34 cellular contexts compared by ENCODE assay signal in genomic region chrX:55142919-55143310, GRCh38. TPM values are rescaled to one million over a fixed set of nuclear protein-coding genes. Genes with fewer than 3 reads are reported as not detected.
A peak's percentile ranks its signal among the peaks of the same experiment; 100 is the strongest.
DNase-seq lines count a peak whose midpoint lies in the region; ATAC-seq and TF ChIP-seq lines count a peak whose summit lies in the region.
"Had no signal": no experiment of that assay in that cellular context is flagged by ENCODE, and none has a peak within 500 bp of the region (broad histone marks: within the 10 kb centered on the region; RNA-seq: fewer than 3 reads in every experiment).

No MANE protein-coding gene starts in this region.

- no peak for TF ChIP-seq CTCF in chondrocyte (IDR thresholded peaks at IDR 0.05)
- TF ChIP-seq CTCF in right lobe of liver (IDR thresholded peaks at IDR 0.05): no peak
- no peak for TF ChIP-seq CTCF in progenitor cell of endocrine pancreas (IDR thresholded peaks at IDR 0.05; ENCODE audit: unreplicated experiment)

- H3K9me3 Mint-ChIP-seq in chondrocyte (ENCODE audit: low read depth) (peaks cover 7% of the 10 kb centered on the region), progenitor cell of endocrine pancreas (ENCODE audit: low read depth) (peaks cover 31% of the 10 kb centered on the region)
- H3K9me3 Mint-ChIP-seq in activated T-cell treated with anti-CD3 and anti-CD28 coated beads, Interleukin-2, amount 50 U/mL, for 4 hours: no peaks in the 10 kb centered on the region
- no peaks in the 10 kb centered on the region for H3K9me3 Mint-ChIP-seq in activated naive CD8-positive, alpha-beta T cell treated with anti-CD3 and anti-CD28 coated beads for 36 hours
- H3K9me3 Mint-ChIP-seq: activated T-helper 17 cell treated with anti-CD3 and anti-CD28 coated beads, Interleukin-2, amount 50 U/mL, for 72 hours; stimulated activated naive CD8-positive, alpha-beta T cell treated with anti-CD3 and anti-CD28 coated beads, Interleukin-15, amount 100 ng/mL, for 72 hours had no signal

- ATAC-seq in right lobe of liver: peak; percentile 32 to 58 (median 50)
- ATAC-seq in activated T-cell treated with anti-CD3 and anti-CD28 coated beads, Interleukin-2, amount 50 U/mL, for 4 hours: no peak
- ATAC-seq in Right ventricle myocardium superior (ENCODE audit: poor library complexity): no peak
- ATAC-seq: activated T-helper 17 cell treated with anti-CD3 and anti-CD28 coated beads, Interleukin-2, amount 50 U/mL, for 72 hours; stimulated activated naive CD8-positive, alpha-beta T cell treated with anti-CD3 and anti-CD28 coated beads, Interleukin-15, amount 100 ng/mL, for 72 hours had no signal

- H3K27me3 ChIP-seq in right lobe of liver: no peaks in the 10 kb centered on the region
- H3K27me3 ChIP-seq: MG63, tibial artery had no signal

- DNase-seq in DMS53 treated with DMSO at 0.1 percent for 48 hours (lab: John Stamatoyannopoulos, UW; ENCODE audit: unreplicated experiment) (peak; percentile 57), chondrocyte (ENCODE audit: low spot score) (no peak), right lobe of liver (no peak), progenitor cell of endocrine pancreas (ENCODE audit: low spot score, unreplicated experiment) (no peak), mucosa of gallbladder (ENCODE audit: low spot score) (no peak), Right ventricle myocardium superior (no peak)
- DNase-seq in activated T-cell treated with anti-CD3 and anti-CD28 coated beads, Interleukin-2, amount 50 U/mL, for 4 hours: no peak
- DNase-seq in activated naive CD8-positive, alpha-beta T cell treated with anti-CD3 and anti-CD28 coated beads for 36 hours: no peak
- DNase-seq: activated CD4-positive, alpha-beta memory T cell treated with anti-CD3 and anti-CD28 coated beads, Interleukin-2, amount 10 ng/mL, durations not matched to agents 7 days and 5 days; activated CD4-positive, CD25-positive, alpha-beta regulatory T cell treated with anti-CD3 and anti-CD28 coated beads, Interleukin-2, amount 50 U/mL, for 72 hours; activated CD8-positive, alpha-beta memory T cell treated with anti-CD3 and anti-CD28 coated beads, Interleukin-2, amount 50 U/mL, for 48 hours; cerebellar nuclear complex; DMS153; GF-D8; glutamatergic neuron; H9; KBM-7; kidney; MG63; NCI-H1436; NCI-H2081 treated with DMSO at 0.1 percent for 48 hours; NCI-H774; nucleus accumbens; stimulated activated CD8-positive, alpha-beta memory T cell treated with anti-CD3 and anti-CD28 coated beads, Interleukin-4, amount 100 ng/mL, for 48 hours; stimulated activated naive CD8-positive, alpha-beta T cell treated with anti-CD3 and anti-CD28 coated beads, Interleukin-15, amount 100 ng/mL, for 72 hours; tibial artery had no signal

- peaks cover 12% of the 10 kb centered on the region for H3K4me1 Mint-ChIP-seq in chondrocyte (ENCODE audit: low read depth)
- peaks cover 22% of the 10 kb centered on the region for H3K4me1 Mint-ChIP-seq in progenitor cell of endocrine pancreas (ENCODE audit: low read depth)
- H3K4me1 Mint-ChIP-seq in activated T-cell treated with anti-CD3 and anti-CD28 coated beads, Interleukin-2, amount 50 U/mL, for 4 hours (ENCODE audit: low read depth): no peaks in the 10 kb centered on the region
- no peaks in the 10 kb centered on the region for H3K4me1 Mint-ChIP-seq in activated naive CD8-positive, alpha-beta T cell treated with anti-CD3 and anti-CD28 coated beads for 36 hours
- H3K4me1 Mint-ChIP-seq: activated CD4-positive, alpha-beta memory T cell treated with anti-CD3 and anti-CD28 coated beads, Interleukin-2, amount 10 ng/mL, durations not matched to agents 7 days and 5 days; activated T-helper 17 cell treated with anti-CD3 and anti-CD28 coated beads, Interleukin-2, amount 50 U/mL, for 72 hours; stimulated activated naive CD8-positive, alpha-beta T cell treated with anti-CD3 and anti-CD28 coated beads, Interleukin-15, amount 100 ng/mL, for 72 hours had no signal

- 46% methylated on average over 6 of the region's 6 CpGs for WGBS in right lobe of liver (ENCODE audit: insufficient coverage, low coverage, low lambda C conversion rate, missing lambda C conversion rate)

- no peaks in the 10 kb centered on the region for H3K27me3 Mint-ChIP-seq in chondrocyte (ENCODE audit: low read depth)
- no peaks in the 10 kb centered on the region for H3K27me3 Mint-ChIP-seq in progenitor cell of endocrine pancreas
- no peaks in the 10 kb centered on the region for H3K27me3 Mint-ChIP-seq in activated T-cell treated with anti-CD3 and anti-CD28 coated beads, Interleukin-2, amount 50 U/mL, for 4 hours (ENCODE audit: low read depth)
- H3K27me3 Mint-ChIP-seq in activated naive CD8-positive, alpha-beta T cell treated with anti-CD3 and anti-CD28 coated beads for 36 hours: no peaks in the 10 kb centered on the region
- H3K27me3 Mint-ChIP-seq: activated CD4-positive, alpha-beta memory T cell treated with anti-CD3 and anti-CD28 coated beads, Interleukin-2, amount 10 ng/mL, durations not matched to agents 7 days and 5 days; activated naive CD8-positive, alpha-beta T cell; activated T-helper 17 cell treated with anti-CD3 and anti-CD28 coated beads, Interleukin-2, amount 50 U/mL, for 72 hours; stimulated activated naive CD8-positive, alpha-beta T cell treated with anti-CD3 and anti-CD28 coated beads, Interleukin-15, amount 100 ng/mL, for 72 hours had no signal

- H3K27ac ChIP-seq in right lobe of liver: peak overlapping the region in 1 of 3 donors; percentile 46
- H3K27ac ChIP-seq: epithelial cell of prostate, RWPE1, skin epidermis, tibial artery had no signal

- H3K36me3 ChIP-seq in right lobe of liver: no peaks in the 10 kb centered on the region
- H3K36me3 ChIP-seq: MG63, tibial artery had no signal

- H3K4me3 Mint-ChIP-seq in chondrocyte (ENCODE audit: unreplicated experiment) (no peak overlapping the region), progenitor cell of endocrine pancreas (ENCODE audit: low read depth) (peak overlapping the region; percentile 39)
- H3K4me3 Mint-ChIP-seq in activated T-cell treated with anti-CD3 and anti-CD28 coated beads, Interleukin-2, amount 50 U/mL, for 4 hours: no peak overlapping the region
- no peak overlapping the region for H3K4me3 Mint-ChIP-seq in activated naive CD8-positive, alpha-beta T cell treated with anti-CD3 and anti-CD28 coated beads for 36 hours
- H3K4me3 Mint-ChIP-seq: activated CD4-positive, alpha-beta memory T cell treated with anti-CD3 and anti-CD28 coated beads, Interleukin-2, amount 10 ng/mL, durations not matched to agents 7 days and 5 days; activated naive CD8-positive, alpha-beta T cell; activated T-helper 17 cell treated with anti-CD3 and anti-CD28 coated beads, Interleukin-2, amount 50 U/mL, for 72 hours; stimulated activated naive CD8-positive, alpha-beta T cell treated with anti-CD3 and anti-CD28 coated beads, Interleukin-15, amount 100 ng/mL, for 72 hours had no signal

- peak overlapping the region; percentile 45 for H3K27ac Mint-ChIP-seq in chondrocyte (ENCODE audit: unreplicated experiment)
- H3K27ac Mint-ChIP-seq in progenitor cell of endocrine pancreas: peak overlapping the region; percentile 92
- H3K27ac Mint-ChIP-seq in activated naive CD8-positive, alpha-beta T cell treated with anti-CD3 and anti-CD28 coated beads for 36 hours: no peak overlapping the region
- H3K27ac Mint-ChIP-seq: activated CD4-positive, alpha-beta memory T cell treated with anti-CD3 and anti-CD28 coated beads, Interleukin-2, amount 10 ng/mL, durations not matched to agents 7 days and 5 days; activated naive CD8-positive, alpha-beta T cell; activated T-helper 17 cell treated with anti-CD3 and anti-CD28 coated beads, Interleukin-2, amount 50 U/mL, for 72 hours; stimulated activated naive CD8-positive, alpha-beta T cell treated with anti-CD3 and anti-CD28 coated beads, Interleukin-15, amount 100 ng/mL, for 72 hours had no signal

- intact Hi-C loops in right lobe of liver (cut with DNase I) (no loop called here), Right ventricle myocardium superior (cut with DNase I) (no loop called here)

- TF ChIP-seq POLR2A in right lobe of liver (IDR thresholded peaks at IDR 0.05): no peak

- H3K4me3 ChIP-seq in right lobe of liver: peak overlapping the region in 2 of 3 donors; percentile 3 to 5
- H3K4me3 ChIP-seq: lung, MG63, skin epidermis, tibial artery had no signal

- no peaks in the 10 kb centered on the region for H3K4me1 ChIP-seq in right lobe of liver
- H3K4me1 ChIP-seq: tibial artery had no signal

- H3K36me3 Mint-ChIP-seq in chondrocyte (ENCODE audit: low read depth) (peaks cover 2% of the 10 kb centered on the region), progenitor cell of endocrine pancreas (ENCODE audit: insufficient read depth) (peaks cover 11% of the 10 kb centered on the region)
- H3K36me3 Mint-ChIP-seq in activated T-cell treated with anti-CD3 and anti-CD28 coated beads, Interleukin-2, amount 50 U/mL, for 4 hours (ENCODE audit: insufficient read depth): peaks cover 2% of the 10 kb centered on the region
- peaks cover 3% of the 10 kb centered on the region for H3K36me3 Mint-ChIP-seq in activated naive CD8-positive, alpha-beta T cell treated with anti-CD3 and anti-CD28 coated beads for 36 hours
- H3K36me3 Mint-ChIP-seq: activated naive CD8-positive, alpha-beta T cell had no signal

- no peaks in the 10 kb centered on the region for H3K9me3 ChIP-seq in right lobe of liver
- H3K9me3 ChIP-seq: MG63, tibial artery had no signal

RNA-seq across cellular contexts. Expression of gene PAGE2, which starts 54.1 kb away (rescaled TPM):
- total RNA-seq in chondrocyte: not detected in 3 replicates
- not detected for total RNA-seq in right lobe of liver
- not detected in 2 replicates for total RNA-seq in progenitor cell of endocrine pancreas
- not detected for total RNA-seq in activated T-cell treated with anti-CD3 and anti-CD28 coated beads, Interleukin-2, amount 50 U/mL, for 4 hours
- total RNA-seq in mucosa of gallbladder: not detected
- not detected for total RNA-seq in activated naive CD8-positive, alpha-beta T cell treated with anti-CD3 and anti-CD28 coated beads for 36 hours
- total RNA-seq in Right ventricle myocardium superior: not detected
- total RNA-seq: activated CD4-positive, alpha-beta memory T cell treated with anti-CD3 and anti-CD28 coated beads, Interleukin-2, amount 10 ng/mL, durations not matched to agents 7 days and 5 days; activated T-helper 17 cell treated with anti-CD3 and anti-CD28 coated beads, Interleukin-2, amount 50 U/mL, for 72 hours; H9; kidney; lung; myocyte; T-helper 1 cell treated with Interleukin-12 subunit alpha and Interleukin-12 subunit beta and Interleukin-4 antibody, amounts not matched to agents 30 ng/mL and 1 ng/mL, for 36 hours had no signal

Comparison
In these comparisons a context has a peak if more than half of its experiments do, and no peak if none do; other contexts are left out.
1. ATAC-seq: peak in right lobe of liver (4 of 4); none in activated T-cell treated with anti-CD3 and anti-CD28 coated beads, Interleukin-2, amount 50 U/mL, for 4 hours (0 of 2) and Right ventricle myocardium superior (single experiment).